Comparison of ENCODE assay signal across 8 cellular contexts in genomic region chr2:200864206-200864976, GRCh38. TPM values are rescaled to one million over a fixed set of nuclear protein-coding genes. Genes with fewer than 3 reads are reported as not detected.
DNase-seq lines count a peak whose midpoint lies in the region; ATAC-seq and TF ChIP-seq lines count a peak whose summit lies in the region.

Gene CLK1, minus strand, starts transcription at chr2:200864658. Its CDS starts 2,796 bp downstream, at chr2:200861862.

- peaks cover 43% of the 10 kb centered on the region for H3K4me1 ChIP-seq in KMS-11 (ENCODE audit: low read depth, poor library complexity, severe bottlenecking)
- peaks cover 23% of the 10 kb centered on the region for H3K4me1 ChIP-seq in Panc1 (ENCODE audit: control insufficient read depth, insufficient read depth, low read length)
- H3K4me1 ChIP-seq in esophagus (ENCODE audit: control insufficient read depth in 2 of 2, insufficient read depth in 2 of 2, low read length in 1 of 2): peaks cover 0 to 3% of the 10 kb centered on the region in 2 donors
- peaks cover 23% of the 10 kb centered on the region for H3K4me1 ChIP-seq in muscle layer of colon (ENCODE audit: insufficient read depth, low read length)

- peaks cover 35% of the 10 kb centered on the region for H3K36me3 Mint-ChIP-seq in activated T-cell treated with anti-CD3 and anti-CD28 coated beads, Interleukin-2, amount 50 U/mL, for 4 hours (ENCODE audit: insufficient read depth)

- H3K9ac ChIP-seq in KMS-11: peak within 1 kb of the TSS; percentile 99
- peak within 1 kb of the TSS; percentile 93 for H3K9ac ChIP-seq in muscle layer of colon (ENCODE audit: low read length)

- H3K27me3 Mint-ChIP-seq in activated T-cell treated with anti-CD3 and anti-CD28 coated beads, Interleukin-2, amount 50 U/mL, for 4 hours (ENCODE audit: low read depth): no peaks in the 10 kb centered on the region

- H3K4me3 Mint-ChIP-seq in activated T-cell treated with anti-CD3 and anti-CD28 coated beads, Interleukin-2, amount 50 U/mL, for 4 hours: peak within 1 kb of the TSS; percentile 94

- CTCF ChIA-PET in Panc1 (lab: Charles Lee): no interaction called here

- H2AFZ ChIP-seq in KMS-11 (ENCODE audit: low read depth): peak within 1 kb of the TSS; percentile 65

- H3K27me3 ChIP-seq in KMS-11 (ENCODE audit: insufficient read depth, low read depth): no peaks in the 10 kb centered on the region
- H3K27me3 ChIP-seq in Panc1 (ENCODE audit: control insufficient read depth, insufficient read depth, low read length): no peaks in the 10 kb centered on the region
- no peaks in the 10 kb centered on the region for H3K27me3 ChIP-seq in esophagus (ENCODE audit: control insufficient read depth in 1 of 2, insufficient read depth in 2 of 2, low read length in 2 of 2)
- no peaks in the 10 kb centered on the region for H3K27me3 ChIP-seq in muscle layer of colon (ENCODE audit: control insufficient read depth in 1 of 2, insufficient read depth in 2 of 2, low read length in 2 of 2)

- H3K9me3 ChIP-seq in Panc1 (ENCODE audit: control insufficient read depth, insufficient read depth, low read depth, low read length) (no peaks in the 10 kb centered on the region), esophagus (ENCODE audit: control insufficient read depth in 2 of 2, insufficient read depth in 1 of 2, low read depth in 1 of 2, low read length in 1 of 2) (no peaks in the 10 kb centered on the region), muscle layer of colon (ENCODE audit: low read length) (no peaks in the 10 kb centered on the region)

- BruUV-seq in Panc1 (replicated peaks; lab: Mats Ljungman, UMichigan): no TSS peak

- H4K20me1 ChIP-seq in KMS-11 (ENCODE audit: insufficient read depth): peaks cover 28% of the 10 kb centered on the region

- H3K4me1 Mint-ChIP-seq in activated T-cell treated with anti-CD3 and anti-CD28 coated beads, Interleukin-2, amount 50 U/mL, for 4 hours (ENCODE audit: low read depth): peaks cover 40% of the 10 kb centered on the region

- TF ChIP-seq CTCF in KMS-11 (conservative IDR thresholded peaks at IDR 0.05; ENCODE audit: low read depth, low read length) (no peak), Panc1 (IDR thresholded peaks at IDR 0.05) (no peak)

- intact Hi-C loops in Panc1 (cut with micrococcal nuclease; ENCODE audit: unreplicated experiment): loop anchor here (5.0 kb wide), 1 partner anchor 152 kb away; no protein-coding TSS in a partner anchor

- H3K27ac ChIP-seq in KMS-11 (peak within 1 kb of the TSS; percentile 99), Panc1 (ENCODE audit: low read length) (peak within 1 kb of the TSS; percentile 99), esophagus (ENCODE audit: low read depth in 2 of 2, low read length in 1 of 2) (peak within 1 kb of the TSS; percentile 100), muscle layer of colon (ENCODE audit: low read depth, low read length) (peak within 1 kb of the TSS; percentile 100)

- POLR2A ChIA-PET in Panc1 (lab: Charles Lee): interaction anchor here (0.6 to 1.2 kb wide), 6 partner anchors 11 to 1129 kb away, joined by 3 to 7 read pairs (median 3); partner anchors contain the start of genes NIF3L1 and PPIL3

- H3K9me3 Mint-ChIP-seq in activated T-cell treated with anti-CD3 and anti-CD28 coated beads, Interleukin-2, amount 50 U/mL, for 4 hours: no peaks in the 10 kb centered on the region

- in situ Hi-C loops in Panc1 (cut with HindIII; ENCODE audit: low pct_unique_long_range_greater_than_20kb, low sequenced_read_pairs): no loop called here

- DNase-seq in DMS53 treated with DMSO at 0.1 percent for 48 hours (lab: John Stamatoyannopoulos, UW; ENCODE audit: unreplicated experiment) (peak; percentile 93), Panc1 (ENCODE audit: low read depth, low spot score) (peak; percentile 75)
- DNase-seq in activated T-cell treated with anti-CD3 and anti-CD28 coated beads, Interleukin-2, amount 50 U/mL, for 4 hours: peak; percentile 96
- DNase-seq in stimulated activated CD8-positive, alpha-beta memory T cell treated with anti-CD3 and anti-CD28 coated beads, Interleukin-7, amount 100 ng/mL, for 1 hour (ENCODE audit: low read depth in 2 of 2): peak; percentile 94

- H3K36me3 ChIP-seq in KMS-11 (ENCODE audit: insufficient read depth) (peaks cover 9% of the 10 kb centered on the region; the same call in 1 of the 2 replicates), Panc1 (ENCODE audit: control insufficient read depth, insufficient read depth, low read length) (peaks cover 18% of the 10 kb centered on the region), esophagus (ENCODE audit: control insufficient read depth in 2 of 2, insufficient read depth in 2 of 2, low read length in 1 of 2) (peaks cover 0 to 4% of the 10 kb centered on the region in 2 donors), muscle layer of colon (ENCODE audit: insufficient read depth, low read length) (peaks cover 5% of the 10 kb centered on the region)

- ATAC-seq in GM21786 (IDR thresholded peaks at IDR 0.05; ENCODE audit: unreplicated experiment) (peak; percentile 81), Panc1 (peak; percentile 95)
- ATAC-seq in activated T-cell treated with anti-CD3 and anti-CD28 coated beads, Interleukin-2, amount 50 U/mL, for 4 hours: peak; percentile 86 to 87

- peak within 1 kb of the TSS; percentile 38 for H3K4me2 ChIP-seq in KMS-11

- peak within 1 kb of the TSS; percentile 95 for H3K4me3 ChIP-seq in KMS-11 (IDR thresholded peaks at IDR 0.05; ENCODE audit: insufficient read depth, low read depth, low read length)
- H3K4me3 ChIP-seq in Panc1 (ENCODE audit: low read depth in 2 of 2, low read length in 2 of 2): peak within 1 kb of the TSS; percentile 93 to 97
- peak within 1 kb of the TSS; percentile 96 to 99 for H3K4me3 ChIP-seq in esophagus (ENCODE audit: low read depth in 1 of 2, low read length in 2 of 2)
- H3K4me3 ChIP-seq in muscle layer of colon (ENCODE audit: low read depth in 1 of 2, low read length in 2 of 2): peak within 1 kb of the TSS; percentile 93 to 99

- WGBS in esophagus, 2 donors: 1% methylated on average over 82 of the region's 82 CpGs

- peaks cover 50% of the 10 kb centered on the region for H3K79me2 ChIP-seq in KMS-11 (ENCODE audit: insufficient read depth, low read depth)

RNA-seq across cellular contexts. Expression of gene CLK1, which starts in this region (rescaled TPM):
- 46.6 TPM for total RNA-seq in Panc1 (2021; ENCODE audit: unreplicated experiment)
- polyA plus RNA-seq in Panc1 (2012; ENCODE audit: insufficient read length): 11.5 TPM
- 100 to 1,000 TPM in 2 of 3 donors, 10 to 100 TPM in 1; 90.1 to 113 (median 108) TPM for total RNA-seq in activated T-cell treated with anti-CD3 and anti-CD28 coated beads, Interleukin-2, amount 50 U/mL, for 4 hours
- 100 to 1,000 TPM in 1 of 2 donors, 10 to 100 TPM in 1; 75.9 to 460 TPM for polyA plus RNA-seq in esophagus

Comparison
In these comparisons a context has a peak if more than half of its experiments do, and no peak if none do; other contexts are left out.
1. Peak in every context shown above with its lines: DNase-seq, ATAC-seq, H3K4me3 ChIP-seq and H3K27ac ChIP-seq.